Comparison of ENCODE assay signal across 28 cellular contexts in the genomic region with DNA sequence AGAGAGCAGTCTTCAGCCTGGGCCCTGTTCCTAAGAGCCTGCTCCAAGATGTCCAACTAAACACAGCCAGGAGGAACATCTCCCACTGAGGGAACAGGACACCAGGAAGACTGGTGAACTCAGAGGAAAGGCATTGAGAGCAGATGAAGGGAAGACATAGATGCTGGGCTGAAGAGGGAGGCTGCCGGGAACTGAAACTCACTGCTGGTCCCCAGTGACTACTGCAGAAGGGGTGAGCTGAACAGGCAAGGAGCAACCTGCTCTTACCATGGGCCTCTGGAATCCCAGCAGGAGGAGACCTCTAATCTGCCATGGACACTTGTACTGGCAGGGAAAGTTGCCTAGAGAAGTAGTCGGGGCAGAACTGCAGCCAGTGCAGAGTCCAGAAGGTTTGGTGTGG.
"Had no signal": no experiment of that assay in that cellular context is flagged by ENCODE, and none has a peak within 500 bp of the region (broad histone marks: within the 10 kb centered on the region; RNA-seq: fewer than 3 reads in every experiment).

No MANE protein-coding gene starts in this region.

- H3K36me3 ChIP-seq: left lung, lower lobe of right lung, neutrophil, right atrium auricular region, right lobe of liver, stomach, thyroid gland, transverse colon, upper lobe of left lung, vagina had no signal

- ATAC-seq: left colon; left lung; naive thymus-derived CD8-positive, alpha-beta T cell had no signal

- H3K9ac ChIP-seq: parathyroid adenoma had no signal

- DNase-seq: hippocampal formation; left colon; lower lobe of right lung; mammary epithelial cell; mesenchymal stem cell; naive thymus-derived CD8-positive, alpha-beta T cell; occipital lobe; right lobe of liver; stimulated activated CD4-positive, alpha-beta T cell treated with anti-CD3 and anti-CD28 coated beads, Interleukin-12 subunit alpha, Interleukin-12 subunit beta, amount 100 ng/mL, for 4 hours; stimulated activated CD4-positive, alpha-beta T cell treated with anti-CD3 and anti-CD28 coated beads, Interleukin-15, amount 100 ng/mL, for 24 hours; stimulated activated CD4-positive, alpha-beta T cell treated with anti-CD3 and anti-CD28 coated beads, Interleukin-2, amount 100 ng/mL, for 24 hours; stimulated activated CD4-positive, alpha-beta T cell treated with anti-CD3 and anti-CD28 coated beads, Interleukin-4, amount 100 ng/mL, for 1 hour; stimulated activated naive CD4-positive, alpha-beta T cell; stomach; testis; thyroid gland; transverse colon had no signal

- H2AFZ ChIP-seq: parathyroid adenoma had no signal

- H3K27me3 ChIP-seq: left lung, neutrophil, right atrium auricular region, right lobe of liver, stomach, testis, thyroid gland, transverse colon, upper lobe of left lung, vagina had no signal

- H3K4me1 ChIP-seq: left lung, lower lobe of right lung, parathyroid adenoma, right atrium auricular region, right lobe of liver, stomach, testis, thyroid gland, transverse colon, upper lobe of left lung, vagina had no signal

- H3K27ac Mint-ChIP-seq: naive thymus-derived CD8-positive, alpha-beta T cell; nephron; progenitor cell of endocrine pancreas; stimulated activated effector memory CD8-positive, alpha-beta T cell treated with anti-CD3 and anti-CD28 coated beads, Interleukin-12 subunit alpha, Interleukin-12 subunit beta, amount 100 ng/mL, for 72 hours had no signal

- H3K27ac ChIP-seq: left lung, lower lobe of right lung, neutrophil, parathyroid adenoma, right atrium auricular region, right lobe of liver, skin epidermis, stomach, testis, thyroid gland, transverse colon, upper lobe of left lung, vagina had no signal

- H3K27me3 Mint-ChIP-seq: progenitor cell of endocrine pancreas had no signal

- H3K9me3 ChIP-seq: left lung, lower lobe of right lung, neutrophil, right atrium auricular region, right lobe of liver, testis, thyroid gland, transverse colon, upper lobe of left lung, vagina had no signal

- H3K4me3 ChIP-seq: left lung, lower lobe of right lung, right atrium auricular region, right lobe of liver, skin epidermis, stomach, testis, thyroid gland, transverse colon, upper lobe of left lung, vagina had no signal

- H3K4me3 Mint-ChIP-seq: naive thymus-derived CD8-positive, alpha-beta T cell; nephron; neural crest cell; stimulated activated effector memory CD8-positive, alpha-beta T cell treated with anti-CD3 and anti-CD28 coated beads, Interleukin-12 subunit alpha, Interleukin-12 subunit beta, amount 100 ng/mL, for 72 hours had no signal

- H3K4me1 Mint-ChIP-seq: naive thymus-derived CD8-positive, alpha-beta T cell; nephron; neural crest cell; stimulated activated effector memory CD8-positive, alpha-beta T cell treated with anti-CD3 and anti-CD28 coated beads, Interleukin-12 subunit alpha, Interleukin-12 subunit beta, amount 100 ng/mL, for 72 hours had no signal

- H3K9me3 Mint-ChIP-seq: nephron, neural crest cell had no signal
